In genomic region chr3:8629151-8630021, GRCh38 we compare ENCODE assay signal across 1 cellular context.
A peak's percentile ranks its signal among the peaks of the same experiment; 100 is the strongest.
TF ChIP-seq lines count a peak whose summit lies in the region.

No MANE protein-coding gene starts in this region.

TF ChIP-seq in GM12878, 131 proteins besides CTCF, POLR2A, EP300 and RAD21 (continued from another document):
- TF ChIP-seq ZBTB11 (CRISPR knock-in tag; IDR thresholded peaks at IDR 0.05) = no peak
- no peak for TF ChIP-seq ZBED1 (IDR thresholded peaks at IDR 0.05; ENCODE audit: borderline replicate concordance)
- peak; percentile 88 for TF ChIP-seq IKZF1 (conservative IDR thresholded peaks at IDR 0.05)
- TF ChIP-seq HDGF (IDR thresholded peaks at IDR 0.05) = no peak
- peak in 1 of 2 experiments; percentile 53; a peak in 2 of 4 replicates for TF ChIP-seq BHLHE40 (IDR thresholded peaks at IDR 0.05; ENCODE audit: borderline replicate concordance in 1 of 2, low read depth in 2 of 2, low read length in 1 of 2)
